Comparison of ENCODE assay signal across 2 cellular contexts in the genomic region with DNA sequence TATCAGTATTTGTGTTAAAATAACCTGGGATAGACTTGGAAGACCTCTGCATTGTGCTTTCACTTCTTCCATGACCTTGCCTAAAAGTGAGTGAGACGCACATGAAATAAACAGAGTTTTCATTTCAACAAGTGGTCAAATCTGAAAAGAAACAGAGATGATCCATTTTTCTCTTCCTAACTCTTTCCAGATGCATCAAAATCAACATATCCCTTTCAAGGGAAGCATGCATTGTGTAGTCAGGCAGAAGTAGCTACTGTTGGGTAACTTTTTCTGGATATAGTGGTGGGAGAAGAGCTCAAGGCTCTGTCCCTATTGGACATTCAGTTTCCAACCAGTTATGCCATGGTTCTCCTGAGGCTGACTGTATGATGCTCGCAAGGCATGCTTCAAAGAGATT.
TF ChIP-seq lines count a peak whose summit lies in the region.

No MANE protein-coding gene starts in this region.

TF ChIP-seq in A549, 52 proteins besides CTCF, POLR2A, EP300 and RAD21 (continued from another document):
- TF ChIP-seq, protein P1, sequence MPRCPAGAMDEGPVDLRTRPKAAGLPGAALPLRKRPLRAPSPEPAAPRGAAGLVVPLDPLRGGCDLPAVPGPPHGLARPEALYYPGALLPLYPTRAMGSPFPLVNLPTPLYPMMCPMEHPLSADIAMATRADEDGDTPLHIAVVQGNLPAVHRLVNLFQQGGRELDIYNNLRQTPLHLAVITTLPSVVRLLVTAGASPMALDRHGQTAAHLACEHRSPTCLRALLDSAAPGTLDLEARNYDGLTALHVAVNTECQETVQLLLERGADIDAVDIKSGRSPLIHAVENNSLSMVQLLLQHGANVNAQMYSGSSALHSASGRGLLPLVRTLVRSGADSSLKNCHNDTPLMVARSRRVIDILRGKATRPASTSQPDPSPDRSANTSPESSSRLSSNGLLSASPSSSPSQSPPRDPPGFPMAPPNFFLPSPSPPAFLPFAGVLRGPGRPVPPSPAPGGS (IDR thresholded peaks at IDR 0.05): no peak
- TF ChIP-seq ZC3H11A (IDR thresholded peaks at IDR 0.05) (no peak), HOXA7 (CRISPR knock-in tag; IDR thresholded peaks at IDR 0.05) (no peak), NFE2L2 (conservative IDR thresholded peaks at IDR 0.05; ENCODE audit: low read length) (no peak), MYC (IDR thresholded peaks at IDR 0.05; ENCODE audit: borderline replicate concordance, low read length) (no peak), MAZ (IDR thresholded peaks at IDR 0.05; ENCODE audit: borderline replicate concordance, low read depth, low read length) (no peak), ZNF302 (CRISPR knock-in tag; IDR thresholded peaks at IDR 0.05) (no peak), GATA3 (IDR thresholded peaks at IDR 0.05; ENCODE audit: borderline replicate concordance) (no peak), ZFP36 (IDR thresholded peaks at IDR 0.05; ENCODE audit: borderline replicate concordance, partially characterized antibody) (no peak)
- TF ChIP-seq, protein P2, sequence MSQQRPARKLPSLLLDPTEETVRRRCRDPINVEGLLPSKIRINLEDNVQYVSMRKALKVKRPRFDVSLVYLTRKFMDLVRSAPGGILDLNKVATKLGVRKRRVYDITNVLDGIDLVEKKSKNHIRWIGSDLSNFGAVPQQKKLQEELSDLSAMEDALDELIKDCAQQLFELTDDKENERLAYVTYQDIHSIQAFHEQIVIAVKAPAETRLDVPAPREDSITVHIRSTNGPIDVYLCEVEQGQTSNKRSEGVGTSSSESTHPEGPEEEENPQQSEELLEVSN (IDR thresholded peaks at IDR 0.05; ENCODE audit: borderline replicate concordance, low read depth): no peak
- TF ChIP-seq, protein P3, sequence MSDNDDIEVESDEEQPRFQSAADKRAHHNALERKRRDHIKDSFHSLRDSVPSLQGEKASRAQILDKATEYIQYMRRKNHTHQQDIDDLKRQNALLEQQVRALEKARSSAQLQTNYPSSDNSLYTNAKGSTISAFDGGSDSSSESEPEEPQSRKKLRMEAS (IDR thresholded peaks at IDR 0.05): no peak
- TF ChIP-seq, protein P4, sequence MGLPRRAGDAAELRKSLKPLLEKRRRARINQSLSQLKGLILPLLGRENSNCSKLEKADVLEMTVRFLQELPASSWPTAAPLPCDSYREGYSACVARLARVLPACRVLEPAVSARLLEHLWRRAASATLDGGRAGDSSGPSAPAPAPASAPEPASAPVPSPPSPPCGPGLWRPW (IDR thresholded peaks at IDR 0.05): no peak

TF ChIP-seq in SK-N-SH treated with all-trans-retinoic acid at 6 μM for 48 hours, 23 proteins besides CTCF, POLR2A, EP300 and RAD21:
- TF ChIP-seq, protein P5, sequence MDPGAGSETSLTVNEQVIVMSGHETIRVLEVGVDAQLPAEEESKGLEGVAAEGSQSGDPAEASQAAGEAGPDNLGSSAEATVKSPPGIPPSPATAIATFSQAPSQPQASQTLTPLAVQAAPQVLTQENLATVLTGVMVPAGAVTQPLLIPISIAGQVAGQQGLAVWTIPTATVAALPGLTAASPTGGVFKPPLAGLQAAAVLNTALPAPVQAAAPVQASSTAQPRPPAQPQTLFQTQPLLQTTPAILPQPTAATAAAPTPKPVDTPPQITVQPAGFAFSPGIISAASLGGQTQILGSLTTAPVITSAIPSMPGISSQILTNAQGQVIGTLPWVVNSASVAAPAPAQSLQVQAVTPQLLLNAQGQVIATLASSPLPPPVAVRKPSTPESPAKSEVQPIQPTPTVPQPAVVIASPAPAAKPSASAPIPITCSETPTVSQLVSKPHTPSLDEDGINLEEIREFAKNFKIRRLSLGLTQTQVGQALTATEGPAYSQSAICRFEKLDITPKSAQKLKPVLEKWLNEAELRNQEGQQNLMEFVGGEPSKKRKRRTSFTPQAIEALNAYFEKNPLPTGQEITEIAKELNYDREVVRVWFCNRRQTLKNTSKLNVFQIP (CRISPR knock-in tag; IDR thresholded peaks at IDR 0.05; ENCODE audit: borderline replicate concordance, low read depth): no peak
- TF ChIP-seq GLIS3 (CRISPR knock-in tag; IDR thresholded peaks at IDR 0.05) (no peak), ZNF565 (CRISPR knock-in tag; conservative IDR thresholded peaks at IDR 0.05; ENCODE audit: low read depth) (no peak), TCF4 (CRISPR knock-in tag; IDR thresholded peaks at IDR 0.05; ENCODE audit: borderline replicate concordance) (no peak), PPARA (CRISPR knock-in tag; IDR thresholded peaks at IDR 0.05; ENCODE audit: borderline replicate concordance) (no peak), ZC3H10 (CRISPR knock-in tag; IDR thresholded peaks at IDR 0.05) (no peak), ESRRG (CRISPR knock-in tag; IDR thresholded peaks at IDR 0.05) (no peak), TOX (CRISPR knock-in tag; IDR thresholded peaks at IDR 0.05; ENCODE audit: borderline replicate concordance) (no peak), ISL1 (CRISPR knock-in tag; IDR thresholded peaks at IDR 0.05) (no peak), ARNTL (CRISPR knock-in tag; IDR thresholded peaks at IDR 0.05; ENCODE audit: borderline replicate concordance, low read depth) (no peak), SNAI2 (CRISPR knock-in tag; IDR thresholded peaks at IDR 0.05) (no peak), ZFP30 (CRISPR knock-in tag; IDR thresholded peaks at IDR 0.05) (no peak), OSR1 (CRISPR knock-in tag; IDR thresholded peaks at IDR 0.05) (no peak)
- TF ChIP-seq, protein P6, sequence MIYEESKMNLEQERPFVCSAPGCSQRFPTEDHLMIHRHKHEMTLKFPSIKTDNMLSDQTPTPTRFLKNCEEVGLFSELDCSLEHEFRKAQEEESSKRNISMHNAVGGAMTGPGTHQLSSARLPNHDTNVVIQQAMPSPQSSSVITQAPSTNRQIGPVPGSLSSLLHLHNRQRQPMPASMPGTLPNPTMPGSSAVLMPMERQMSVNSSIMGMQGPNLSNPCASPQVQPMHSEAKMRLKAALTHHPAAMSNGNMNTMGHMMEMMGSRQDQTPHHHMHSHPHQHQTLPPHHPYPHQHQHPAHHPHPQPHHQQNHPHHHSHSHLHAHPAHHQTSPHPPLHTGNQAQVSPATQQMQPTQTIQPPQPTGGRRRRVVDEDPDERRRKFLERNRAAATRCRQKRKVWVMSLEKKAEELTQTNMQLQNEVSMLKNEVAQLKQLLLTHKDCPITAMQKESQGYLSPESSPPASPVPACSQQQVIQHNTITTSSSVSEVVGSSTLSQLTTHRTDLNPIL (CRISPR knock-in tag; IDR thresholded peaks at IDR 0.05; ENCODE audit: low read depth): no peak
- TF ChIP-seq, protein P7, sequence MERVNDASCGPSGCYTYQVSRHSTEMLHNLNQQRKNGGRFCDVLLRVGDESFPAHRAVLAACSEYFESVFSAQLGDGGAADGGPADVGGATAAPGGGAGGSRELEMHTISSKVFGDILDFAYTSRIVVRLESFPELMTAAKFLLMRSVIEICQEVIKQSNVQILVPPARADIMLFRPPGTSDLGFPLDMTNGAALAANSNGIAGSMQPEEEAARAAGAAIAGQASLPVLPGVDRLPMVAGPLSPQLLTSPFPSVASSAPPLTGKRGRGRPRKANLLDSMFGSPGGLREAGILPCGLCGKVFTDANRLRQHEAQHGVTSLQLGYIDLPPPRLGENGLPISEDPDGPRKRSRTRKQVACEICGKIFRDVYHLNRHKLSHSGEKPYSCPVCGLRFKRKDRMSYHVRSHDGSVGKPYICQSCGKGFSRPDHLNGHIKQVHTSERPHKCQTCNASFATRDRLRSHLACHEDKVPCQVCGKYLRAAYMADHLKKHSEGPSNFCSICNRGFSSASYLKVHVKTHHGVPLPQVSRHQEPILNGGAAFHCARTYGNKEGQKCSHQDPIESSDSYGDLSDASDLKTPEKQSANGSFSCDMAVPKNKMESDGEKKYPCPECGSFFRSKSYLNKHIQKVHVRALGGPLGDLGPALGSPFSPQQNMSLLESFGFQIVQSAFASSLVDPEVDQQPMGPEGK (CRISPR knock-in tag; IDR thresholded peaks at IDR 0.05; ENCODE audit: borderline replicate concordance): no peak
- TF ChIP-seq, protein P8, sequence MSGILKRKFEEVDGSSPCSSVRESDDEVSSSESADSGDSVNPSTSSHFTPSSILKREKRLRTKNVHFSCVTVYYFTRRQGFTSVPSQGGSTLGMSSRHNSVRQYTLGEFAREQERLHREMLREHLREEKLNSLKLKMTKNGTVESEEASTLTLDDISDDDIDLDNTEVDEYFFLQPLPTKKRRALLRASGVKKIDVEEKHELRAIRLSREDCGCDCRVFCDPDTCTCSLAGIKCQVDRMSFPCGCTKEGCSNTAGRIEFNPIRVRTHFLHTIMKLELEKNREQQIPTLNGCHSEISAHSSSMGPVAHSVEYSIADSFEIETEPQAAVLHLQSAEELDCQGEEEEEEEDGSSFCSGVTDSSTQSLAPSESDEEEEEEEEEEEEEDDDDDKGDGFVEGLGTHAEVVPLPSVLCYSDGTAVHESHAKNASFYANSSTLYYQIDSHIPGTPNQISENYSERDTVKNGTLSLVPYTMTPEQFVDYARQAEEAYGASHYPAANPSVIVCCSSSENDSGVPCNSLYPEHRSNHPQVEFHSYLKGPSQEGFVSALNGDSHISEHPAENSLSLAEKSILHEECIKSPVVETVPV (CRISPR knock-in tag; IDR thresholded peaks at IDR 0.05): no peak
